In the genomic region with DNA sequence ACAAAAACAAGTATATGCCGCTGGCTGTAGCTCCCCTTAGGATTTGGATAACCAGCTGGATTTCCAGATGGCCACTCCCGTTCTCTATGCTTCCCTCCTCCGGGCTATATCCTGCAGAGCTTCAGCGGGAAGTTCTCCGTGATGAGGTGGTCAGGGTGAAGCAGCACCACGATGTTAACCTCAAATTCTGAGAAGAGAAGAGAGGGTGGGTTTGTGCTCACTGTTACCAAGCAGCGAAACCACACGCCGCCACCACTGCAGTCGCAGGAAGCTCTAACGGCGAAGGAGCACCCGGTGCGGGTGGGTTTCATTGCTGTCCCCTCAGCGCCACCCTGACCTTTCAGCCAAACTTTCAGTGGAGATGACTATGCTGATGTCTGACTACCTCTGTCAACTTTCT, we compare ENCODE assay signal across 11 cellular contexts. TPM values are rescaled to one million over a fixed set of nuclear protein-coding genes. Genes with fewer than 3 reads are reported as not detected.
DNase-seq lines count a peak whose midpoint lies in the region; ATAC-seq, FAIRE-seq and TF ChIP-seq lines count a peak whose summit lies in the region.
"Had no signal": no experiment of that assay in that cellular context is flagged by ENCODE, and none has a peak within 500 bp of the region (broad histone marks: within the 10 kb centered on the region; RNA-seq: fewer than 3 reads in every experiment).

No MANE protein-coding gene starts in this region.

- peaks cover 35 to 38% of the 10 kb centered on the region in 2 donors for H3K4me1 Mint-ChIP-seq in effector memory CD8-positive, alpha-beta T cell (ENCODE audit: low read depth in 2 of 2)

- H3K27ac ChIP-seq in dorsolateral prefrontal cortex = no peak overlapping the region

- no peak for FAIRE-seq in D721Med (lab: Jason Lieb, UNC)

- intact Hi-C loops in dorsolateral prefrontal cortex (cut with DNase I) = loop anchor here in 1 of 2 donors (10.0 kb wide), 1 partner anchor 449 kb away; no protein-coding TSS in a partner anchor

- no peaks in the 10 kb centered on the region for H3K27me3 ChIP-seq in dorsolateral prefrontal cortex

- ATAC-seq in effector memory CD8-positive, alpha-beta T cell (replicated peaks) = peak; percentile 54
- ATAC-seq in HG02973 (IDR thresholded peaks at IDR 0.05; ENCODE audit: unreplicated experiment) = no peak

- TF ChIP-seq CTCF in dorsolateral prefrontal cortex (IDR thresholded peaks at IDR 0.05 in 54 of 56, conservative IDR thresholded peaks at IDR 0.05 in 2 of 56; ENCODE audit: low read depth in 1 of 56, partially characterized antibody in 56 of 56) = no peak
- TF ChIP-seq CTCF in D721Med (IDR thresholded peaks at IDR 0.05; ENCODE audit: insufficient read depth, missing control alignments) = no peak

- peaks cover 44% of the 10 kb centered on the region for H3K36me3 Mint-ChIP-seq in effector memory CD8-positive, alpha-beta T cell (ENCODE audit: insufficient read depth)

- no peak overlapping the region for H3K4me3 ChIP-seq in dorsolateral prefrontal cortex

- no peaks in the 10 kb centered on the region for H3K27me3 Mint-ChIP-seq in effector memory CD8-positive, alpha-beta T cell

- H3K9me3 Mint-ChIP-seq in effector memory CD8-positive, alpha-beta T cell = no peaks in the 10 kb centered on the region

- H3K27ac Mint-ChIP-seq in effector memory CD8-positive, alpha-beta T cell = peak overlapping the region; percentile 91

- H3K4me3 Mint-ChIP-seq in effector memory CD8-positive, alpha-beta T cell = peak overlapping the region; percentile 62 to 73

- peak; percentile 91 for DNase-seq in KG1 (lab: John Stamatoyannopoulos, UW)
- peak; percentile 31 for DNase-seq in activated CD8-positive, alpha-beta memory T cell treated with anti-CD3 and anti-CD28 coated beads, Interleukin-2, amount 50 U/mL, for 24 hours (ENCODE audit: extremely low read depth)
- DNase-seq in effector memory CD8-positive, alpha-beta T cell = peak; percentile 42 to 44 (median 43)
- peak; percentile 50 for DNase-seq in stimulated activated CD8-positive, alpha-beta memory T cell treated with anti-CD3 and anti-CD28 coated beads, Interleukin-4, amount 100 ng/mL, for 24 hours (ENCODE audit: low read depth)
- no peak for DNase-seq in dorsolateral prefrontal cortex
- DNase-seq in D721Med (ENCODE audit: insufficient read length, low spot score) = no peak
- DNase-seq in Ammon's horn (ENCODE audit: low spot score) = no peak
- DNase-seq: cerebellar nuclear complex, NCI-H1092 treated with DMSO at 0.1 percent for 48 hours, posterior cingulate gyrus had no signal

RNA-seq across cellular contexts. Expression of a gene that starts 41.7 kb away (rescaled TPM):
- 10 to 100 TPM; 32.9 to 58.9 (median 44.4) TPM for total RNA-seq in dorsolateral prefrontal cortex

Comparison
In these comparisons a context has a peak if more than half of its experiments do, and no peak if none do; other contexts are left out.
1. DNase-seq: peak in KG1 (single experiment), activated CD8-positive, alpha-beta memory T cell treated with anti-CD3 and anti-CD28 coated beads, Interleukin-2, amount 50 U/mL, for 24 hours (single experiment), effector memory CD8-positive, alpha-beta T cell (3 of 3) and stimulated activated CD8-positive, alpha-beta memory T cell treated with anti-CD3 and anti-CD28 coated beads, Interleukin-4, amount 100 ng/mL, for 24 hours (single experiment); none in dorsolateral prefrontal cortex (0 of 10), D721Med (single experiment) and Ammon's horn (single experiment).